1 cellular context compared by ENCODE assay signal in the genomic region with DNA sequence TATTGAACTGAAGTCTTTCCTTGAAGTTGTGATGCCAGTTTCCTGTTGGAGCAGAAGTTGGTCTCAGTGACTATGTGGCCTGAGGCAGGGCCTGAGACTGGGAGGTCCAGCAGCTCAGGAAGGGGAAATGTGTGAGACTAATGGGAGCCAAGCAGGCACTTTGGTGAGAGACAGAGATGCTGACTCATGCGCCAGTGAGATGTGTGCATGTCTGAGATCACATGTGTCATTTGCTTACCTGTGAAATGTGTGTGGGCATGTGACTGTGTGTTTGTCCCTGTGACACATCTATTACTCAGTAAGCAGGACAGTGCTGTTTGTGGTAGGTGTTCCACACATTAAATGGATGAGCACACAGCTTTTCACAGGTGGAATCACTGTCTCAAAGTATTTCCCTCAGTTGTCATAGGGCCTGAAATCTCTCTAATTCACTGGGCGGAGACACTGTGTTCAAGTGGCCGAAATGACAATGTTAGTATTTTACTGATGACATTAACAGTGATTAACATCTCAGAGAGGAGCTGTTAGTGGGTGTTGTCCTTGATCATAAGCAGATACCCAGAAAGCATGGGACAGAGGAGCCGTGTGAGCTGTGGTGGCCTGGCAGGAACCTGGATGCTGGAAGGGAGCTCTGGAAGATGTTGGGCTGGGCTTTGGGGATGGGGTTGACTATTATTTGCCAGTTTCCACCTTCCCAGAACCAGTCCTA.
TF ChIP-seq lines count a peak whose summit lies in the region.

No MANE protein-coding gene starts in this region.

TF ChIP-seq in K562, 482 proteins besides CTCF, POLR2A, EP300 and RAD21 (continues in another document):
- no peak for TF ChIP-seq ZKSCAN1 (IDR thresholded peaks at IDR 0.05; ENCODE audit: low read depth, low read length)
- TF ChIP-seq, protein P1, sequence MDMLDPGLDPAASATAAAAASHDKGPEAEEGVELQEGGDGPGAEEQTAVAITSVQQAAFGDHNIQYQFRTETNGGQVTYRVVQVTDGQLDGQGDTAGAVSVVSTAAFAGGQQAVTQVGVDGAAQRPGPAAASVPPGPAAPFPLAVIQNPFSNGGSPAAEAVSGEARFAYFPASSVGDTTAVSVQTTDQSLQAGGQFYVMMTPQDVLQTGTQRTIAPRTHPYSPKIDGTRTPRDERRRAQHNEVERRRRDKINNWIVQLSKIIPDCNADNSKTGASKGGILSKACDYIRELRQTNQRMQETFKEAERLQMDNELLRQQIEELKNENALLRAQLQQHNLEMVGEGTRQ (CRISPR knock-in tag; IDR thresholded peaks at IDR 0.05): peak; percentile 13; the same call in 1 of the 2 replicates
- TF ChIP-seq SP2 (IDR thresholded peaks at IDR 0.05; ENCODE audit: extremely low read depth, low read depth, low read length, poor library complexity, severe bottlenecking): no peak
- TF ChIP-seq, protein P2, sequence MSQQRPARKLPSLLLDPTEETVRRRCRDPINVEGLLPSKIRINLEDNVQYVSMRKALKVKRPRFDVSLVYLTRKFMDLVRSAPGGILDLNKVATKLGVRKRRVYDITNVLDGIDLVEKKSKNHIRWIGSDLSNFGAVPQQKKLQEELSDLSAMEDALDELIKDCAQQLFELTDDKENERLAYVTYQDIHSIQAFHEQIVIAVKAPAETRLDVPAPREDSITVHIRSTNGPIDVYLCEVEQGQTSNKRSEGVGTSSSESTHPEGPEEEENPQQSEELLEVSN (IDR thresholded peaks at IDR 0.05; ENCODE audit: borderline replicate concordance in 1 of 2, extremely low read depth in 1 of 2, insufficient read depth in 1 of 2, insufficient read length in 1 of 2, low read depth in 1 of 2, low read length in 1 of 2, poor library complexity in 1 of 2, severe bottlenecking in 1 of 2): no peak
- no peak for TF ChIP-seq PCBP2 (IDR thresholded peaks at IDR 0.05; ENCODE audit: low read depth, low read length, poor library complexity, severe bottlenecking)
- no peak for TF ChIP-seq SLC30A9 (CRISPR knock-in tag; IDR thresholded peaks at IDR 0.05)
- TF ChIP-seq ZNF212 (CRISPR knock-in tag; IDR thresholded peaks at IDR 0.05): no peak
- TF ChIP-seq, protein P3, sequence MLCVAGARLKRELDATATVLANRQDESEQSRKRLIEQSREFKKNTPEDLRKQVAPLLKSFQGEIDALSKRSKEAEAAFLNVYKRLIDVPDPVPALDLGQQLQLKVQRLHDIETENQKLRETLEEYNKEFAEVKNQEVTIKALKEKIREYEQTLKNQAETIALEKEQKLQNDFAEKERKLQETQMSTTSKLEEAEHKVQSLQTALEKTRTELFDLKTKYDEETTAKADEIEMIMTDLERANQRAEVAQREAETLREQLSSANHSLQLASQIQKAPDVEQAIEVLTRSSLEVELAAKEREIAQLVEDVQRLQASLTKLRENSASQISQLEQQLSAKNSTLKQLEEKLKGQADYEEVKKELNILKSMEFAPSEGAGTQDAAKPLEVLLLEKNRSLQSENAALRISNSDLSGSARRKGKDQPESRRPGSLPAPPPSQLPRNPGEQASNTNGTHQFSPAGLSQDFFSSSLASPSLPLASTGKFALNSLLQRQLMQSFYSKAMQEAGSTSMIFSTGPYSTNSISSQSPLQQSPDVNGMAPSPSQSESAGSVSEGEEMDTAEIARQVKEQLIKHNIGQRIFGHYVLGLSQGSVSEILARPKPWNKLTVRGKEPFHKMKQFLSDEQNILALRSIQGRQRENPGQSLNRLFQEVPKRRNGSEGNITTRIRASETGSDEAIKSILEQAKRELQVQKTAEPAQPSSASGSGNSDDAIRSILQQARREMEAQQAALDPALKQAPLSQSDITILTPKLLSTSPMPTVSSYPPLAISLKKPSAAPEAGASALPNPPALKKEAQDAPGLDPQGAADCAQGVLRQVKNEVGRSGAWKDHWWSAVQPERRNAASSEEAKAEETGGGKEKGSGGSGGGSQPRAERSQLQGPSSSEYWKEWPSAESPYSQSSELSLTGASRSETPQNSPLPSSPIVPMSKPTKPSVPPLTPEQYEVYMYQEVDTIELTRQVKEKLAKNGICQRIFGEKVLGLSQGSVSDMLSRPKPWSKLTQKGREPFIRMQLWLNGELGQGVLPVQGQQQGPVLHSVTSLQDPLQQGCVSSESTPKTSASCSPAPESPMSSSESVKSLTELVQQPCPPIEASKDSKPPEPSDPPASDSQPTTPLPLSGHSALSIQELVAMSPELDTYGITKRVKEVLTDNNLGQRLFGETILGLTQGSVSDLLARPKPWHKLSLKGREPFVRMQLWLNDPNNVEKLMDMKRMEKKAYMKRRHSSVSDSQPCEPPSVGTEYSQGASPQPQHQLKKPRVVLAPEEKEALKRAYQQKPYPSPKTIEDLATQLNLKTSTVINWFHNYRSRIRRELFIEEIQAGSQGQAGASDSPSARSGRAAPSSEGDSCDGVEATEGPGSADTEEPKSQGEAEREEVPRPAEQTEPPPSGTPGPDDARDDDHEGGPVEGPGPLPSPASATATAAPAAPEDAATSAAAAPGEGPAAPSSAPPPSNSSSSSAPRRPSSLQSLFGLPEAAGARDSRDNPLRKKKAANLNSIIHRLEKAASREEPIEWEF (CRISPR knock-in tag; IDR thresholded peaks at IDR 0.05): no peak
- TF ChIP-seq RBM34 (IDR thresholded peaks at IDR 0.05; ENCODE audit: borderline replicate concordance, insufficient read depth, low read length): no peak
- no peak for TF ChIP-seq KLF10 (CRISPR knock-in tag; IDR thresholded peaks at IDR 0.05)
- no peak for TF ChIP-seq ZBTB17 (CRISPR knock-in tag; IDR thresholded peaks at IDR 0.05)
- no peak for TF ChIP-seq SMARCA5 (IDR thresholded peaks at IDR 0.05)
- no peak for TF ChIP-seq NR2C2 (CRISPR knock-in tag; IDR thresholded peaks at IDR 0.05)
- TF ChIP-seq NR2C2 (tag; IDR thresholded peaks at IDR 0.05): no peak
- no peak for TF ChIP-seq ZNF695 (CRISPR knock-in tag; IDR thresholded peaks at IDR 0.05)
- no peak for TF ChIP-seq ZSCAN32 (CRISPR knock-in tag; IDR thresholded peaks at IDR 0.05)
- TF ChIP-seq, protein P4, sequence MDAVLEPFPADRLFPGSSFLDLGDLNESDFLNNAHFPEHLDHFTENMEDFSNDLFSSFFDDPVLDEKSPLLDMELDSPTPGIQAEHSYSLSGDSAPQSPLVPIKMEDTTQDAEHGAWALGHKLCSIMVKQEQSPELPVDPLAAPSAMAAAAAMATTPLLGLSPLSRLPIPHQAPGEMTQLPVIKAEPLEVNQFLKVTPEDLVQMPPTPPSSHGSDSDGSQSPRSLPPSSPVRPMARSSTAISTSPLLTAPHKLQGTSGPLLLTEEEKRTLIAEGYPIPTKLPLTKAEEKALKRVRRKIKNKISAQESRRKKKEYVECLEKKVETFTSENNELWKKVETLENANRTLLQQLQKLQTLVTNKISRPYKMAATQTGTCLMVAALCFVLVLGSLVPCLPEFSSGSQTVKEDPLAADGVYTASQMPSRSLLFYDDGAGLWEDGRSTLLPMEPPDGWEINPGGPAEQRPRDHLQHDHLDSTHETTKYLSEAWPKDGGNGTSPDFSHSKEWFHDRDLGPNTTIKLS (IDR thresholded peaks at IDR 0.05; ENCODE audit: borderline replicate concordance, low read depth): no peak
- TF ChIP-seq CTBP1 (IDR thresholded peaks at IDR 0.05; ENCODE audit: borderline replicate concordance): peak; percentile 33; the same call in 1 of the 2 replicates
- TF ChIP-seq, protein P5, sequence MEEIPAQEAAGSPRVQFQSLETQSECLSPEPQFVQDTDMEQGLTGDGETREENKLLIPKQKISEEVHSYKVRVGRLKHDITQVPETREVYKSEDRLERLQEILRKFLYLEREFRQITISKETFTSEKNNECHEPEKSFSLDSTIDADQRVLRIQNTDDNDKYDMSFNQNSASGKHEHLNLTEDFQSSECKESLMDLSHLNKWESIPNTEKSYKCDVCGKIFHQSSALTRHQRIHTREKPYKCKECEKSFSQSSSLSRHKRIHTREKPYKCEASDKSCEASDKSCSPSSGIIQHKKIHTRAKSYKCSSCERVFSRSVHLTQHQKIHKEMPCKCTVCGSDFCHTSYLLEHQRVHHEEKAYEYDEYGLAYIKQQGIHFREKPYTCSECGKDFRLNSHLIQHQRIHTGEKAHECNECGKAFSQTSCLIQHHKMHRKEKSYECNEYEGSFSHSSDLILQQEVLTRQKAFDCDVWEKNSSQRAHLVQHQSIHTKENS (CRISPR knock-in tag; IDR thresholded peaks at IDR 0.05): no peak
- no peak for TF ChIP-seq STAT5B (CRISPR knock-in tag; IDR thresholded peaks at IDR 0.05)
- no peak for TF ChIP-seq ZNF445 (CRISPR knock-in tag; IDR thresholded peaks at IDR 0.05; ENCODE audit: low read depth)
- TF ChIP-seq JUND (IDR thresholded peaks at IDR 0.05; ENCODE audit: borderline replicate concordance, low read depth, low read length): peak; percentile 76; the same call in 1 of the 2 replicates
- TF ChIP-seq JUND (tag; IDR thresholded peaks at IDR 0.05; ENCODE audit: borderline replicate concordance, low read depth, low read length): peak; percentile 56; the same call in 1 of the 3 replicates
- peak; percentile 79 for TF ChIP-seq MAFF (IDR thresholded peaks at IDR 0.05; ENCODE audit: low read length)
- no peak for TF ChIP-seq SRSF3 (IDR thresholded peaks at IDR 0.05; ENCODE audit: insufficient read depth, low read length)
- TF ChIP-seq ZFP36 (IDR thresholded peaks at IDR 0.05; ENCODE audit: low read depth, low read length, partially characterized antibody): no peak
- TF ChIP-seq TBL1XR1 (IDR thresholded peaks at IDR 0.05; ENCODE audit: low read length in 2 of 2): no peak
- TF ChIP-seq, protein P6, sequence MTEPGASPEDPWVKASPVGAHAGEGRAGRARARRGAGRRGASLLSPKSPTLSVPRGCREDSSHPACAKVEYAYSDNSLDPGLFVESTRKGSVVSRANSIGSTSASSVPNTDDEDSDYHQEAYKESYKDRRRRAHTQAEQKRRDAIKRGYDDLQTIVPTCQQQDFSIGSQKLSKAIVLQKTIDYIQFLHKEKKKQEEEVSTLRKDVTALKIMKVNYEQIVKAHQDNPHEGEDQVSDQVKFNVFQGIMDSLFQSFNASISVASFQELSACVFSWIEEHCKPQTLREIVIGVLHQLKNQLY (CRISPR knock-in tag; conservative IDR thresholded peaks at IDR 0.05): no peak
- TF ChIP-seq KDM2B (CRISPR knock-in tag; IDR thresholded peaks at IDR 0.05): no peak
- TF ChIP-seq FOXJ3 (CRISPR knock-in tag; IDR thresholded peaks at IDR 0.05): no peak
- no peak for TF ChIP-seq HDAC8 (tag; IDR thresholded peaks at IDR 0.05)
- no peak for TF ChIP-seq JUNB (CRISPR knock-in tag; conservative IDR thresholded peaks at IDR 0.05)
- no peak for TF ChIP-seq ZNF76 (CRISPR knock-in tag; IDR thresholded peaks at IDR 0.05; ENCODE audit: borderline replicate concordance)
- no peak for TF ChIP-seq GTF2F1 (IDR thresholded peaks at IDR 0.05; ENCODE audit: low read depth, low read length)
- TF ChIP-seq RFX1 (IDR thresholded peaks at IDR 0.05): no peak
- no peak for TF ChIP-seq FOXA1 (IDR thresholded peaks at IDR 0.05; ENCODE audit: borderline replicate concordance)
- TF ChIP-seq MEF2A (IDR thresholded peaks at IDR 0.05; ENCODE audit: control insufficient read depth, low read depth, low read length): no peak
- no peak for TF ChIP-seq HLTF (IDR thresholded peaks at IDR 0.05)
- TF ChIP-seq NFRKB (IDR thresholded peaks at IDR 0.05; ENCODE audit: low read depth): no peak
- TF ChIP-seq SIN3A (IDR thresholded peaks at IDR 0.05; ENCODE audit: borderline replicate concordance in 2 of 2, control insufficient read depth in 1 of 2, low read depth in 2 of 2, low read length in 2 of 2): no peak
- no peak for TF ChIP-seq PHTF2 (CRISPR knock-in tag; IDR thresholded peaks at IDR 0.05)
- no peak for TF ChIP-seq ZNF253 (CRISPR knock-in tag; conservative IDR thresholded peaks at IDR 0.05)
- TF ChIP-seq NR4A1 (CRISPR knock-in tag; IDR thresholded peaks at IDR 0.05): no peak
- TF ChIP-seq NR4A1 (tag; IDR thresholded peaks at IDR 0.05): no peak
- TF ChIP-seq ZC3H8 (IDR thresholded peaks at IDR 0.05): no peak
- TF ChIP-seq ZNF444 (CRISPR knock-in tag; IDR thresholded peaks at IDR 0.05): no peak
- TF ChIP-seq EGR1 (conservative IDR thresholded peaks at IDR 0.05): no peak
- no peak for TF ChIP-seq ZNF431 (CRISPR knock-in tag; IDR thresholded peaks at IDR 0.05)
- TF ChIP-seq MYNN (IDR thresholded peaks at IDR 0.05): no peak
- no peak for TF ChIP-seq MYNN (CRISPR knock-in tag; IDR thresholded peaks at IDR 0.05)
- TF ChIP-seq CHD2 (IDR thresholded peaks at IDR 0.05; ENCODE audit: low read depth, low read length): no peak
- no peak for TF ChIP-seq ZNF184 (CRISPR knock-in tag; IDR thresholded peaks at IDR 0.05)
- no peak for TF ChIP-seq PTRF (tag; IDR thresholded peaks at IDR 0.05)
- TF ChIP-seq GATA2 (CRISPR knock-in tag; IDR thresholded peaks at IDR 0.05): no peak
- no peak for TF ChIP-seq EHMT2 (IDR thresholded peaks at IDR 0.05)
- TF ChIP-seq ZNF175 (CRISPR knock-in tag; IDR thresholded peaks at IDR 0.05; ENCODE audit: low read depth): no peak
- TF ChIP-seq ZNF224 (CRISPR knock-in tag; IDR thresholded peaks at IDR 0.05): no peak
- no peak for TF ChIP-seq KAT2B (IDR thresholded peaks at IDR 0.05; ENCODE audit: low read depth, low read length)
- TF ChIP-seq ZNF584 (CRISPR knock-in tag; IDR thresholded peaks at IDR 0.05; ENCODE audit: low read depth): no peak
- no peak for TF ChIP-seq ATF1 (CRISPR knock-in tag; IDR thresholded peaks at IDR 0.05)
- no peak for TF ChIP-seq ATF1 (tag; IDR thresholded peaks at IDR 0.05)
- TF ChIP-seq EWSR1 (IDR thresholded peaks at IDR 0.05; ENCODE audit: borderline replicate concordance, low read depth, partially characterized antibody): no peak
- no peak for TF ChIP-seq ZFX (CRISPR knock-in tag; IDR thresholded peaks at IDR 0.05)
- TF ChIP-seq ZNF124 (CRISPR knock-in tag; IDR thresholded peaks at IDR 0.05): no peak
- no peak for TF ChIP-seq SAFB (IDR thresholded peaks at IDR 0.05; ENCODE audit: borderline replicate concordance, low read depth, low read length)
- TF ChIP-seq, protein P7, sequence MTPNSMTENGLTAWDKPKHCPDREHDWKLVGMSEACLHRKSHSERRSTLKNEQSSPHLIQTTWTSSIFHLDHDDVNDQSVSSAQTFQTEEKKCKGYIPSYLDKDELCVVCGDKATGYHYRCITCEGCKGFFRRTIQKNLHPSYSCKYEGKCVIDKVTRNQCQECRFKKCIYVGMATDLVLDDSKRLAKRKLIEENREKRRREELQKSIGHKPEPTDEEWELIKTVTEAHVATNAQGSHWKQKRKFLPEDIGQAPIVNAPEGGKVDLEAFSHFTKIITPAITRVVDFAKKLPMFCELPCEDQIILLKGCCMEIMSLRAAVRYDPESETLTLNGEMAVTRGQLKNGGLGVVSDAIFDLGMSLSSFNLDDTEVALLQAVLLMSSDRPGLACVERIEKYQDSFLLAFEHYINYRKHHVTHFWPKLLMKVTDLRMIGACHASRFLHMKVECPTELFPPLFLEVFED (CRISPR knock-in tag; conservative IDR thresholded peaks at IDR 0.05): no peak
- no peak for TF ChIP-seq CCAR2 (IDR thresholded peaks at IDR 0.05; ENCODE audit: low read depth, low read length)
- TF ChIP-seq RBM22 (IDR thresholded peaks at IDR 0.05; ENCODE audit: low read depth, low read length, poor library complexity, severe bottlenecking): no peak
- TF ChIP-seq FOXK2 (conservative IDR thresholded peaks at IDR 0.05 in 1 of 2, IDR thresholded peaks at IDR 0.05 in 1 of 2; ENCODE audit: low read depth in 2 of 2): 0 out of 4 replicates have a peak, but pooled peaks of 1 of the 2 experiments have one; percentile 37
- TF ChIP-seq, protein P8, sequence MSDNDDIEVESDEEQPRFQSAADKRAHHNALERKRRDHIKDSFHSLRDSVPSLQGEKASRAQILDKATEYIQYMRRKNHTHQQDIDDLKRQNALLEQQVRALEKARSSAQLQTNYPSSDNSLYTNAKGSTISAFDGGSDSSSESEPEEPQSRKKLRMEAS (CRISPR knock-in tag; IDR thresholded peaks at IDR 0.05): 0 out of 2 replicates have a peak, but pooled peaks have one; percentile 28
- TF ChIP-seq SMARCE1 (IDR thresholded peaks at IDR 0.05): peak; percentile 43; the same call in 1 of the 2 replicates
